21 cellular contexts compared by ENCODE assay signal in the genomic region with DNA sequence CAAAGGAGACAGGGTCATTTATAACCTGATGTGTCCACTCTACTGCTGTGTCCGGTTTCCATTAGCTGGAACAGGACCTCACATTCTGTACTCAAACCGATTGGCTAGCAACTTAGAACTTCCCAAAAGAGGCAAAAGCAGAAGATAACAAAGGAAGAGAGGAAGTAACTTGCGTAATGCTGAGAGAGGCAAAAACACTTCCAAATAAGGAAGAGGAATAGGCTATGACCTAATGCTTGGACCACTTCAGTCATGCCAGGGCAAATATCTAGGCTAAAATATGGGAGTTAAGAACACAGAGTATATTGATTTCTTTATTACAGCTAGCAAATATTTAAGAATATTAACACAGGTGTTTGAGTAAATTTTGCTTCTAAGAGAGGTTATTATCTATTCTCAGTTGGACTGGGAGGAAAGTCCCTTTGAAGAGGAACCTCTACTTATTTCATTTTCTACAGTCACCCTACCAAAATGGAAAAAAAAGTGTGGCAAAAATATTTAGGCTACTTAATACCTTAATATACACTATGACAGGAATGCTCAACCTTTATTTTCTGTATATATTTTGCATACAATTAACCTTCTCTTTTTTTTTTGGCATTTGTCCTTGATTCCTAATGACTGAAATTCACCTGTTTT.
DNase-seq lines count a peak whose midpoint lies in the region; FAIRE-seq and TF ChIP-seq lines count a peak whose summit lies in the region.
"Had no signal": no experiment of that assay in that cellular context is flagged by ENCODE, and none has a peak within 500 bp of the region (broad histone marks: within the 10 kb centered on the region; RNA-seq: fewer than 3 reads in every experiment).

No MANE protein-coding gene starts in this region.

- H3K4me2 ChIP-seq in smooth muscle cell = no peak overlapping the region

- H3K4me3 ChIP-seq in bronchial epithelial cell (ENCODE audit: low read depth, low read length) = no peak overlapping the region
- H3K4me3 ChIP-seq in smooth muscle cell = no peak overlapping the region
- no peak overlapping the region for H3K4me3 ChIP-seq in SJCRH30
- H3K4me3 ChIP-seq: coronary artery, left lung, thyroid gland had no signal

- no peaks in the 10 kb centered on the region for H3K36me3 ChIP-seq in bronchial epithelial cell (ENCODE audit: control insufficient read depth, insufficient read depth, low read length)
- no peaks in the 10 kb centered on the region for H3K36me3 ChIP-seq in smooth muscle cell (ENCODE audit: low read depth)
- no peaks in the 10 kb centered on the region for H3K36me3 ChIP-seq in SJCRH30
- H3K36me3 ChIP-seq: left lung, thyroid gland had no signal

- H3K79me2 ChIP-seq in smooth muscle cell (ENCODE audit: low read depth) = no peaks in the 10 kb centered on the region

- no peak overlapping the region for H3K9ac ChIP-seq in smooth muscle cell (ENCODE audit: low read depth)

- H2AFZ ChIP-seq in smooth muscle cell (ENCODE audit: low read depth) = peak overlapping the region; percentile 54

- TF ChIP-seq CTCF in bronchial epithelial cell (IDR thresholded peaks at IDR 0.05; ENCODE audit: insufficient read depth, low read length, severe bottlenecking) = no peak
- TF ChIP-seq CTCF in smooth muscle cell (IDR thresholded peaks at IDR 0.05; ENCODE audit: borderline replicate concordance, insufficient read depth, poor library complexity, severe bottlenecking) = no peak

- H4K20me1 ChIP-seq in smooth muscle cell (ENCODE audit: low read depth) = no peaks in the 10 kb centered on the region

- no peaks in the 10 kb centered on the region for H3F3A ChIP-seq in smooth muscle cell (ENCODE audit: low read depth)

- no peak for FAIRE-seq in bronchial epithelial cell (lab: Jason Lieb, UNC)

- DNase-seq in SIG-M5 treated with dmso at 0.1 percent for 504 hours (lab: John Stamatoyannopoulos, UW; ENCODE audit: unreplicated experiment) (peak; percentile 17), SIG-M5 (lab: John Stamatoyannopoulos, UW) (no peak), NOMO-1 treated with DMSO at 0.1 percent for 48 hours (lab: John Stamatoyannopoulos, UW; ENCODE audit: unreplicated experiment) (peak; percentile 29), bronchial epithelial cell (ENCODE audit: low read depth) (peak; percentile 72), smooth muscle cell (lab: John Stamatoyannopoulos, UW; ENCODE audit: unreplicated experiment) (no peak), SJCRH30 (no peak)
- no peak for DNase-seq in activated CD4-positive, alpha-beta T cell treated with anti-CD3 and anti-CD28 coated beads for 1 hour
- no peak for DNase-seq in NK-92 treated with Interleukin-12 subunit alpha and Interleukin-12 subunit beta, amount 100 ng/mL, for 24 hours (lab: John Stamatoyannopoulos, UW)
- DNase-seq: activated T-cell treated with anti-CD3 and anti-CD28 coated beads, Interleukin-2, amount 50 U/mL, for 48 hours; CD4-positive, alpha-beta memory T cell; DMS79 treated with DMSO at 0.1 percent for 48 hours; foreskin fibroblast; left lung; NCI-H1105; NCI-H69; nucleus accumbens; RPMI8226; stimulated activated naive B cell treated with anti-CD40 and anti-IgM and Interleukin-4, amounts not matched to agents 10 μg/mL and 1 μg/mL and 100 μg/mL, for 72 hours; T-cell; thyroid gland had no signal

- H3K4me1 ChIP-seq in smooth muscle cell (ENCODE audit: low read depth) (no peaks in the 10 kb centered on the region), SJCRH30 (no peaks in the 10 kb centered on the region)
- H3K4me1 ChIP-seq: left lung, thyroid gland had no signal

- H3K27ac ChIP-seq in smooth muscle cell (ENCODE audit: low read depth) = no peak overlapping the region
- no peak overlapping the region for H3K27ac ChIP-seq in SJCRH30
- H3K27ac ChIP-seq: coronary artery, left lung, thyroid gland had no signal

- H3K27me3 ChIP-seq in bronchial epithelial cell (ENCODE audit: control insufficient read depth, insufficient read depth, low read length) (no peaks in the 10 kb centered on the region), smooth muscle cell (ENCODE audit: low read depth) (no peaks in the 10 kb centered on the region), SJCRH30 (no peaks in the 10 kb centered on the region)
- H3K27me3 ChIP-seq: left lung, thyroid gland had no signal

- WGBS in smooth muscle cell (ENCODE audit: low lambda C conversion rate) = 75% methylated on average over 3 of the region's 3 CpGs

- no peaks in the 10 kb centered on the region for H3K9me3 ChIP-seq in smooth muscle cell (replicated peaks; ENCODE audit: low read depth)
- H3K9me3 ChIP-seq in SJCRH30 (replicated peaks) = no peaks in the 10 kb centered on the region
- H3K9me3 ChIP-seq: thyroid gland had no signal

Comparison
In these comparisons a context has a peak if more than half of its experiments do, and no peak if none do; other contexts are left out.
1. DNase-seq: peak in SIG-M5 treated with dmso at 0.1 percent for 504 hours (single experiment), NOMO-1 treated with DMSO at 0.1 percent for 48 hours (single experiment) and bronchial epithelial cell (single experiment); none in SIG-M5 (single experiment), smooth muscle cell (single experiment), SJCRH30 (0 of 2), activated CD4-positive, alpha-beta T cell treated with anti-CD3 and anti-CD28 coated beads for 1 hour (single experiment) and NK-92 treated with Interleukin-12 subunit alpha and Interleukin-12 subunit beta, amount 100 ng/mL, for 24 hours (single experiment).